Comparison of ENCODE assay signal across 24 cellular contexts in genomic region chr17:43658890-43659289, GRCh38. TPM values are rescaled to one million over a fixed set of nuclear protein-coding genes. Genes with fewer than 3 reads are reported as not detected.
A peak's percentile ranks its signal among the peaks of the same experiment; 100 is the strongest.
DNase-seq lines count a peak whose midpoint lies in the region; ATAC-seq and TF ChIP-seq lines count a peak whose summit lies in the region.
"Had no signal": no experiment of that assay in that cellular context is flagged by ENCODE, and none has a peak within 500 bp of the region (broad histone marks: within the 10 kb centered on the region; RNA-seq: fewer than 3 reads in every experiment).

No MANE protein-coding gene starts in this region.

- H3K27me3 ChIP-seq in breast epithelium (no peaks in the 10 kb centered on the region), suprapubic skin (no peaks in the 10 kb centered on the region), HAP-1 (ENCODE audit: low read depth) (no peaks in the 10 kb centered on the region)
- H3K27me3 ChIP-seq: colonic mucosa, uterus had no signal

- ATAC-seq in HG03442 (IDR thresholded peaks at IDR 0.05; ENCODE audit: unreplicated experiment): no peak
- ATAC-seq: activated CD4-positive, alpha-beta T cell treated with anti-CD3 and anti-CD28 coated beads for 36 hours had no signal

- in situ Hi-C loops in HAP-1 (cut with MboI; ENCODE audit: low sequenced_read_pairs): loop anchor here (25.0 kb wide), 1 partner anchor 103 kb away; the partner anchor contains the start of gene SOST

- POLR2A ChIA-PET in MCF 10A (lab: Yijun Ruan, JAX): interaction anchor here (1.2 kb wide), 1 partner anchor 9 kb away, joined by 3 read pairs; no protein-coding TSS in a partner anchor

- BruUV-seq in MCF 10A (replicated peaks; lab: Mats Ljungman, UMichigan): no TSS peak

- H3K27ac Mint-ChIP-seq in MCF 10A (ENCODE audit: low read depth, unreplicated experiment) (no peak overlapping the region), nephron (peak overlapping the region; percentile 52 to 88 (median 86)), glutamatergic neuron (ENCODE audit: unreplicated experiment) (no peak overlapping the region)
- H3K27ac Mint-ChIP-seq: activated CD4-positive, alpha-beta T cell treated with anti-CD3 and anti-CD28 coated beads for 36 hours; activated naive CD8-positive, alpha-beta T cell treated with anti-CD3 and anti-CD28 coated beads for 36 hours had no signal

- no peak for TF ChIP-seq EP300 in suprapubic skin (IDR thresholded peaks at IDR 0.05)

- intact Hi-C loops in breast epithelium (cut with DNase I; ENCODE audit: low total_unique reads) (no loop called here), MCF 10A (cut with micrococcal nuclease) (no loop called here)

- H3K9me3 ChIP-seq in breast epithelium (no peaks in the 10 kb centered on the region), suprapubic skin (no peaks in the 10 kb centered on the region), HAP-1 (no peaks in the 10 kb centered on the region)
- H3K9me3 ChIP-seq: colonic mucosa, uterus had no signal

- H3K4me3 ChIP-seq in breast epithelium: peak overlapping the region; percentile 5 to 51 (median 25)
- peak overlapping the region; percentile 23 for H3K4me3 ChIP-seq in suprapubic skin
- no peak overlapping the region for H3K4me3 ChIP-seq in HAP-1
- H3K4me3 ChIP-seq: colonic mucosa, lung, smooth muscle cell, uterus had no signal

- H3K4me1 Mint-ChIP-seq in MCF 10A (ENCODE audit: insufficient read depth, unreplicated experiment) (peaks cover 17% of the 10 kb centered on the region), nephron (peaks cover 70% of the 10 kb centered on the region), glutamatergic neuron (ENCODE audit: low read depth, unreplicated experiment) (peaks cover 13% of the 10 kb centered on the region)

- H3K36me3 ChIP-seq in breast epithelium (no peaks in the 10 kb centered on the region), suprapubic skin (no peaks in the 10 kb centered on the region), HAP-1 (replicated peaks) (no peaks in the 10 kb centered on the region)
- H3K36me3 ChIP-seq: colonic mucosa, uterus had no signal

- H3K9me3 Mint-ChIP-seq in MCF 10A (ENCODE audit: unreplicated experiment) (no peaks in the 10 kb centered on the region), nephron (no peaks in the 10 kb centered on the region), glutamatergic neuron (ENCODE audit: unreplicated experiment) (peaks cover 1% of the 10 kb centered on the region)
- H3K9me3 Mint-ChIP-seq: activated naive CD8-positive, alpha-beta T cell treated with anti-CD3 and anti-CD28 coated beads for 36 hours had no signal

- TF ChIP-seq POLR2A in breast epithelium (IDR thresholded peaks at IDR 0.05) (no peak), suprapubic skin (IDR thresholded peaks at IDR 0.05) (no peak)

- no peaks in the 10 kb centered on the region for H3K27me3 Mint-ChIP-seq in MCF 10A (ENCODE audit: insufficient read depth, unreplicated experiment)
- H3K27me3 Mint-ChIP-seq in nephron (ENCODE audit: low read depth): peaks cover 12% of the 10 kb centered on the region
- no peaks in the 10 kb centered on the region for H3K27me3 Mint-ChIP-seq in glutamatergic neuron (ENCODE audit: unreplicated experiment)

- WGBS in suprapubic skin: 75% methylated on average over 6 of the region's 9 CpGs

- H3K4me3 Mint-ChIP-seq in MCF 10A (ENCODE audit: unreplicated experiment) (no peak overlapping the region), nephron (peak overlapping the region; percentile 68 to 86 (median 77)), glutamatergic neuron (ENCODE audit: unreplicated experiment) (no peak overlapping the region)
- H3K4me3 Mint-ChIP-seq: activated CD4-positive, alpha-beta T cell treated with anti-CD3 and anti-CD28 coated beads for 36 hours; activated naive CD8-positive, alpha-beta T cell treated with anti-CD3 and anti-CD28 coated beads for 36 hours; H9 had no signal

- H3K27ac ChIP-seq in breast epithelium: peak overlapping the region; percentile 6 to 55
- no peak overlapping the region for H3K27ac ChIP-seq in suprapubic skin
- H3K27ac ChIP-seq: colonic mucosa, RWPE1 had no signal

- H3K36me3 Mint-ChIP-seq in MCF 10A (ENCODE audit: insufficient read depth, unreplicated experiment) (no peaks in the 10 kb centered on the region), nephron (ENCODE audit: low read depth) (no peaks in the 10 kb centered on the region), glutamatergic neuron (ENCODE audit: unreplicated experiment) (no peaks in the 10 kb centered on the region)
- H3K36me3 Mint-ChIP-seq: activated naive CD8-positive, alpha-beta T cell treated with anti-CD3 and anti-CD28 coated beads for 36 hours had no signal

- DNase-seq in breast epithelium (ENCODE audit: low spot score in 2 of 2) (no peak), MCF 10A (ENCODE audit: unreplicated experiment) (no peak), cerebellar cortex (ENCODE audit: low spot score) (peak; percentile 73), suprapubic skin (ENCODE audit: low spot score in 2 of 2) (no peak), glutamatergic neuron (no peak), HAP-1 (ENCODE audit: low spot score in 2 of 2) (no peak)
- DNase-seq: activated CD4-positive, alpha-beta T cell treated with anti-CD3 and anti-CD28 coated beads for 36 hours; activated naive CD8-positive, alpha-beta T cell treated with anti-CD3 and anti-CD28 coated beads for 36 hours; Calu3; colonic mucosa; H9; Karpas-422; NCI-H1092; NCI-H2081 treated with DMSO at 0.1 percent for 48 hours; SW 1271; uterus had no signal

- CTCF ChIA-PET in MCF 10A (lab: Yijun Ruan, JAX): interaction anchor here (0.5 to 1.7 kb wide), 6 partner anchors 14 to 218 kb away, joined by 3 to 7 read pairs (median 3); no protein-coding TSS in a partner anchor

- TF ChIP-seq CTCF in breast epithelium (IDR thresholded peaks at IDR 0.05) (no peak), MCF 10A (IDR thresholded peaks at IDR 0.05; ENCODE audit: unreplicated experiment) (no peak), nephron (IDR thresholded peaks at IDR 0.05; ENCODE audit: unreplicated experiment in 3 of 3) (no peak), suprapubic skin (IDR thresholded peaks at IDR 0.05) (no peak), glutamatergic neuron (IDR thresholded peaks at IDR 0.05; ENCODE audit: partially characterized antibody, unreplicated experiment) (no peak)

- H3K4me1 ChIP-seq in breast epithelium (peaks cover 0 to 3% of the 10 kb centered on the region in 2 donors), suprapubic skin (peaks cover 28% of the 10 kb centered on the region), HAP-1 (no peaks in the 10 kb centered on the region; the same call in none of the 2 replicates)
- H3K4me1 ChIP-seq: colonic mucosa had no signal

RNA-seq across cellular contexts. Expression of gene MEOX1, which starts 2.8 kb away (rescaled TPM):
- 10 to 100 TPM in 2 of 3 donors, 1 to 10 TPM in 1; 2.6 to 11.0 (median 10.5) TPM for total RNA-seq in breast epithelium
- total RNA-seq in MCF 10A (2022): not detected in 2 replicates
- total RNA-seq in suprapubic skin: 1 to 10 TPM; 2.7 to 6.4 (median 4.2) TPM
- total RNA-seq in glutamatergic neuron (ENCODE audit: unreplicated experiment): not detected
- total RNA-seq: Calu3, H9, HT1080, NCI-H460, osteocyte had no signal

Comparison
In these comparisons a context has a peak if more than half of its experiments do, and no peak if none do; other contexts are left out.
1. H3K27ac Mint-ChIP-seq: peak in nephron (3 of 3); none in MCF 10A (single experiment) and glutamatergic neuron (single experiment).
2. H3K4me3 Mint-ChIP-seq: peak in nephron (3 of 3); none in MCF 10A (single experiment) and glutamatergic neuron (single experiment).